In the genomic region with DNA sequence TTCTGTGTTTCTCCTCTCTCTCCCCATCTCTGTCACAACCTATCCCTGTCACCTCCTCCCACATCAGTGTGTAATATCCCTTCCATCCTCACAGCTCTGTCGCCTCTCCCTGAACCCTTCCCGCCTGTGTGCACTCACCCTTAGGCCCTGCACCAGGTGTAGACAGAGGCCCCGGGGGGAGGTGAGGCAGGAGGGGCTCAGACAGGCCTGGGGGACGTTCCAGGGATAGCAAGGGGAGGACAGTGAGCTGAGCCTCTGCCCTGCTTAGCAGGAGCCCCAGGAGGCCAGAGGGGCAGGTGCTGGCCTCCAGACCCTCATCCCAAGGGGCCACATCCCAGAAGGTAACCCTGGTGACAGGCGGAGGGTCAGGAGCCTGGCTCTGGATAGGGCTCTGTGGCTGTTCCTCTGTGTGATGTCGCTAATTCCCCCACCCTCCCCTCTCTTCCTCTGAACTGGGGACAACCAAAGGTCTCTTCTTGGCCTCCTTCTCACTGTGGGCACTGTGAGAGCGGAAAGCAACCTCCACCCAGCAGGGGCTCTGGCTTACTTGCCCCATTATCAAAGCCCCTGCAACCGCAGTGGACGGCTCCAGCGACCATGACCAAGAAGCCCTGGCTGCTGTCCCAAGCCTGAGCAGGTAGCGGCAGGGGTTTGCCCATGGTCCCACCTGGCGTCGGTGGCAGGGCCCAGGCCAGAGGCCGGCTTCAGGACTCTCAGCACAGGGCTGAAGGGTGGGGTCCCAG, we compare ENCODE assay signal across 29 cellular contexts. TPM values are rescaled to one million over a fixed set of nuclear protein-coding genes. Genes with fewer than 3 reads are reported as not detected.
A peak's percentile ranks its signal among the peaks of the same experiment; 100 is the strongest.
DNase-seq lines count a peak whose midpoint lies in the region; ATAC-seq and TF ChIP-seq lines count a peak whose summit lies in the region.
"Had no signal": no experiment of that assay in that cellular context is flagged by ENCODE, and none has a peak within 500 bp of the region (broad histone marks: within the 10 kb centered on the region; RNA-seq: fewer than 3 reads in every experiment).

No MANE protein-coding gene starts in this region.

- TF ChIP-seq CTCF in heart left ventricle (IDR thresholded peaks at IDR 0.05): no peak
- TF ChIP-seq CTCF in neural progenitor cell (IDR thresholded peaks at IDR 0.05): no peak

- H3K36me3 Mint-ChIP-seq in neural progenitor cell: no peaks in the 10 kb centered on the region
- H3K36me3 Mint-ChIP-seq: activated naive CD4-positive, alpha-beta T cell treated with anti-CD3 and anti-CD28 coated beads, Interleukin-2, amount 50 U/mL, for 72 hours; immature natural killer cell; natural killer cell had no signal

- peak overlapping the region in 3 of 11 experiments; percentile 6 to 41 (median 16); a peak in 3 of 22 replicates for H3K9ac ChIP-seq in BLaER1 treated with 17β-estradiol and CSF1 and Interleukin-3, amounts not matched to agents 10 nM and 100 nM
- H3K9ac ChIP-seq in neural progenitor cell: no peak overlapping the region

- H2AFZ ChIP-seq in neural progenitor cell (replicated peaks): no peak overlapping the region

- H3K4me3 Mint-ChIP-seq in neural progenitor cell: no peak overlapping the region
- H3K4me3 Mint-ChIP-seq: activated CD8-positive, alpha-beta T cell treated with anti-CD3 and anti-CD28 coated beads for 36 hours; immature natural killer cell; natural killer cell had no signal

- no peak for ATAC-seq in heart left ventricle
- ATAC-seq in HG02588 (IDR thresholded peaks at IDR 0.05; ENCODE audit: unreplicated experiment): no peak
- ATAC-seq: activated CD8-positive, alpha-beta T cell treated with anti-CD3 and anti-CD28 coated beads for 36 hours; activated naive CD4-positive, alpha-beta T cell treated with anti-CD3 and anti-CD28 coated beads, Interleukin-2, amount 50 U/mL, for 72 hours; natural killer cell; right cardiac atrium; upper lobe of right lung had no signal

- TF ChIP-seq POLR2A in heart left ventricle (IDR thresholded peaks at IDR 0.05): no peak

- H3K4me1 Mint-ChIP-seq in neural progenitor cell: peaks cover 19% of the 10 kb centered on the region
- H3K4me1 Mint-ChIP-seq: immature natural killer cell, natural killer cell had no signal

- H3K4me1 ChIP-seq in BLaER1 treated with 17β-estradiol and CSF1 and Interleukin-3, amounts not matched to agents 10 nM and 100 nM: peaks cover 0 to 40% (median 32%) of the 10 kb centered on the region in 10 experiments; a peak in 16 of 20 replicates
- peaks cover 0 to 32% (median 4%) of the 10 kb centered on the region in 12 donors for H3K4me1 ChIP-seq in heart left ventricle
- H3K4me1 ChIP-seq in neural progenitor cell: peaks cover 14% of the 10 kb centered on the region
- H3K4me1 ChIP-seq: pancreas, SJSA1, upper lobe of right lung had no signal

- no peaks in the 10 kb centered on the region for H3K9me3 ChIP-seq in BLaER1 treated with 17β-estradiol and CSF1 and Interleukin-3, amounts not matched to agents 10 nM and 100 nM (replicated peaks in 1 of 11)
- H3K9me3 ChIP-seq in heart left ventricle: no peaks in the 10 kb centered on the region
- no peaks in the 10 kb centered on the region for H3K9me3 ChIP-seq in neural progenitor cell (ENCODE audit: low read depth)
- H3K9me3 ChIP-seq: esophagus squamous epithelium, pancreas, SJSA1, upper lobe of right lung had no signal

- H3K79me2 ChIP-seq in neural progenitor cell (ENCODE audit: low read depth): no peaks in the 10 kb centered on the region

- WGBS in heart left ventricle, 4 donors: 81 to 85% (median 82%) methylated on average over 14 of the region's 14 CpGs

- H3K27me3 ChIP-seq in BLaER1 treated with 17β-estradiol and CSF1 and Interleukin-3, amounts not matched to agents 10 nM and 100 nM: no peaks in the 10 kb centered on the region
- H3K27me3 ChIP-seq in H7 (ENCODE audit: control insufficient read depth, insufficient read depth, low read length) (no peaks in the 10 kb centered on the region), heart left ventricle (no peaks in the 10 kb centered on the region), neural progenitor cell (no peaks in the 10 kb centered on the region)
- H3K27me3 ChIP-seq: cardiac muscle cell, esophagus squamous epithelium, pancreas, SJSA1, upper lobe of right lung had no signal

- intact Hi-C loops in heart left ventricle (cut with DNase I): loop anchor here in 3 of 10 donors (5.0 to 10.0 kb wide), 3 partner anchors 33 to 156 kb away; partner anchors contain the start of genes DDX17 (in 1 of the 3) and DMC1 (in 1 of the 3)

- H3K4me3 ChIP-seq in BLaER1 treated with 17β-estradiol and CSF1 and Interleukin-3, amounts not matched to agents 10 nM and 100 nM: no peak overlapping the region
- no peak overlapping the region for H3K4me3 ChIP-seq in H7 (ENCODE audit: insufficient read depth, low read depth, low read length)
- no peak overlapping the region for H3K4me3 ChIP-seq in heart left ventricle
- no peak overlapping the region for H3K4me3 ChIP-seq in neural progenitor cell
- H3K4me3 ChIP-seq: cardiac muscle cell, esophagus squamous epithelium, pancreas, SJSA1, upper lobe of right lung had no signal

- DNase-seq in H7 (peak; percentile 39), heart left ventricle (peak in 2 of 5 donors; percentile 21 to 56), neural progenitor cell (ENCODE audit: low spot score) (no peak), T-helper 9 cell (no peak), cortex of kidney (lab: John Stamatoyannopoulos, UW) (no peak), NCI-H1930 (lab: John Stamatoyannopoulos, UW) (no peak)
- DNase-seq: activated CD8-positive, alpha-beta T cell treated with anti-CD3 and anti-CD28 coated beads for 36 hours; esophagus squamous epithelium; foreskin melanocyte; GF-D8; hippocampal formation; immature natural killer cell; natural killer cell; NCI-H1048; NCI-H1694 treated with DMSO at 0.1 percent for 48 hours; NCI-H2227 treated with DMSO at 0.1 percent for 48 hours; NCI-H748 treated with DMSO at 0.1 percent for 48 hours; stimulated activated CD4-positive, alpha-beta T cell treated with anti-CD3 and anti-CD28 coated beads, Interleukin-2, amount 100 ng/mL, for 48 hours; upper lobe of right lung had no signal

- H3K27me3 Mint-ChIP-seq in neural progenitor cell (ENCODE audit: insufficient read depth, low read depth): no peaks in the 10 kb centered on the region
- H3K27me3 Mint-ChIP-seq: activated CD8-positive, alpha-beta T cell treated with anti-CD3 and anti-CD28 coated beads for 36 hours had no signal

- H4K20me1 ChIP-seq in BLaER1 treated with 17β-estradiol and CSF1 and Interleukin-3, amounts not matched to agents 10 nM and 100 nM: peaks cover 0 to 13% (median 0%) of the 10 kb centered on the region in 11 experiments; a peak in 1 of 22 replicates
- no peaks in the 10 kb centered on the region for H4K20me1 ChIP-seq in neural progenitor cell (ENCODE audit: low read depth)

- H3K27ac ChIP-seq in BLaER1 treated with 17β-estradiol and CSF1 and Interleukin-3, amounts not matched to agents 10 nM and 100 nM: no peak overlapping the region
- H3K27ac ChIP-seq in heart left ventricle (peak overlapping the region in 7 of 12 donors; percentile 7 to 71 (median 46)), neural progenitor cell (no peak overlapping the region)
- H3K27ac ChIP-seq: cardiac muscle cell, esophagus squamous epithelium, pancreas, SJSA1, upper lobe of right lung had no signal

- peak overlapping the region; percentile 9 for H3K27ac Mint-ChIP-seq in neural progenitor cell
- H3K27ac Mint-ChIP-seq: activated CD8-positive, alpha-beta T cell treated with anti-CD3 and anti-CD28 coated beads for 36 hours; immature natural killer cell; natural killer cell had no signal

- H3K36me3 ChIP-seq in BLaER1 treated with 17β-estradiol and CSF1 and Interleukin-3, amounts not matched to agents 10 nM and 100 nM: no peaks in the 10 kb centered on the region
- no peaks in the 10 kb centered on the region for H3K36me3 ChIP-seq in H7 (replicated peaks; ENCODE audit: control insufficient read depth, insufficient read depth, low read length)
- H3K36me3 ChIP-seq in heart left ventricle: no peaks in the 10 kb centered on the region
- no peaks in the 10 kb centered on the region for H3K36me3 ChIP-seq in neural progenitor cell
- H3K36me3 ChIP-seq: cardiac muscle cell, esophagus squamous epithelium, pancreas, SJSA1, upper lobe of right lung had no signal

- peaks cover 4% of the 10 kb centered on the region for H3F3A ChIP-seq in neural progenitor cell (ENCODE audit: low read depth)

- peak overlapping the region in 7 of 11 experiments; percentile 24 to 59 (median 50); a peak in 12 of 22 replicates for H3K4me2 ChIP-seq in BLaER1 treated with 17β-estradiol and CSF1 and Interleukin-3, amounts not matched to agents 10 nM and 100 nM
- no peak overlapping the region for H3K4me2 ChIP-seq in neural progenitor cell

- no peaks in the 10 kb centered on the region for H3K9me3 Mint-ChIP-seq in neural progenitor cell
- H3K9me3 Mint-ChIP-seq: activated CD8-positive, alpha-beta T cell treated with anti-CD3 and anti-CD28 coated beads for 36 hours; activated naive CD4-positive, alpha-beta T cell treated with anti-CD3 and anti-CD28 coated beads, Interleukin-2, amount 50 U/mL, for 72 hours; immature natural killer cell; natural killer cell had no signal

RNA-seq across cellular contexts. Expression of gene KCNJ4, which starts 35.7 kb away (rescaled TPM):
- 3.4 and 5.9 TPM in 2 replicates for total RNA-seq in H7 (2014; rRNA removed; shearing (Covaris generic))
- total RNA-seq in heart left ventricle (10 to 100 TPM; 14.5 to 85.5 (median 39.7) TPM), neural progenitor cell (ENCODE audit: low replicate concordance) (0.82 and 4.6 TPM in 2 replicates)
- polyA plus RNA-seq in heart left ventricle: 10 to 100 TPM; 20.3 to 57.9 TPM
- total RNA-seq: activated CD8-positive, alpha-beta T cell treated with anti-CD3 and anti-CD28 coated beads for 36 hours; activated naive CD4-positive, alpha-beta T cell treated with anti-CD3 and anti-CD28 coated beads, Interleukin-2, amount 50 U/mL, for 72 hours; esophagus squamous epithelium; mononuclear cell; natural killer cell; pancreas; SJSA1; upper lobe of right lung had no signal
- polyA plus RNA-seq: BJ, immature natural killer cell, liver, pancreas had no signal

RNA-seq across cellular contexts. Expression of gene KDELR3, which starts 48.6 kb away (rescaled TPM):
- total RNA-seq in H7 (2014; rRNA removed; shearing (Covaris generic)): 4.5 and 8.2 TPM in 2 replicates
- total RNA-seq in heart left ventricle (10 to 100 TPM in 4 of 9 donors, 1 to 10 TPM in 5; 4.4 to 15.5 (median 8.5) TPM), neural progenitor cell (ENCODE audit: low replicate concordance) (3.4 and 4.6 TPM in 2 replicates)
- polyA plus RNA-seq in heart left ventricle: 10 to 100 TPM in 1 of 2 donors, 1 to 10 TPM in 1; 7.8 to 10.5 TPM
- total RNA-seq: mononuclear cell had no signal

Comparison
In these comparisons a context has a peak if more than half of its experiments do, and no peak if none do; other contexts are left out.
1. H3K27ac ChIP-seq: peak in heart left ventricle (7 of 12); none in BLaER1 treated with 17β-estradiol and CSF1 and Interleukin-3, amounts not matched to agents 10 nM and 100 nM (0 of 11) and neural progenitor cell (single experiment).